9 cellular contexts compared by ENCODE assay signal in the genomic region with DNA sequence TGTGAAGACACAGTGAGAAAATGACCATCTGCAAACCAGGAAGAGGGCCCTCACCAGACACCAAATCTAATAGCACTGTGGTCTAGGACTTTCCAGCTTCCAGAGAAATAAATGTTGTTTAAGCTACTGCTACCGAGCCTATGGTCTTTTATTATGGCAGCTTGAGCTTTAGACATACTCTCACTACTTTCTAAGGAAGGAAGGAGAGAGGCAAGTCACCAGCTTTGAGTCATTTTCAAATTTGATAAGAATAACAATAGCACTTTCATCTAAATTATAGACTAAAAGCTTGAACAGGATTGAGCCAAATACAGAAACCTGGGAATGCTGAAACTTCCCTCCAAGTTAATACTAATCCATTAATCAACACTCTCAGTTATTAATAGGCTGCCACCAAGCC.
"Had no signal": no experiment of that assay in that cellular context is flagged by ENCODE, and none has a peak within 500 bp of the region (broad histone marks: within the 10 kb centered on the region; RNA-seq: fewer than 3 reads in every experiment).

No MANE protein-coding gene starts in this region.

- H3K4me3 ChIP-seq: K562 had no signal

- H3K27ac Mint-ChIP-seq: IgD-negative memory B cell had no signal

- H3K4me3 Mint-ChIP-seq: IgD-negative memory B cell had no signal

- FAIRE-seq: HepG2, HTR-8/SVneo, K562 had no signal

- H3K9ac ChIP-seq: KMS-11 had no signal

- H3K4me2 ChIP-seq: KMS-11 had no signal

- H3K36me3 Mint-ChIP-seq: IgD-negative memory B cell had no signal

- H3K4me1 Mint-ChIP-seq: IgD-negative memory B cell had no signal

- H3K27ac ChIP-seq: HL-60, KMS-11 had no signal

- DNase-seq: IMR-90, KBM-7, KG1 had no signal
